1 cellular context compared by ENCODE assay signal in the genomic region with DNA sequence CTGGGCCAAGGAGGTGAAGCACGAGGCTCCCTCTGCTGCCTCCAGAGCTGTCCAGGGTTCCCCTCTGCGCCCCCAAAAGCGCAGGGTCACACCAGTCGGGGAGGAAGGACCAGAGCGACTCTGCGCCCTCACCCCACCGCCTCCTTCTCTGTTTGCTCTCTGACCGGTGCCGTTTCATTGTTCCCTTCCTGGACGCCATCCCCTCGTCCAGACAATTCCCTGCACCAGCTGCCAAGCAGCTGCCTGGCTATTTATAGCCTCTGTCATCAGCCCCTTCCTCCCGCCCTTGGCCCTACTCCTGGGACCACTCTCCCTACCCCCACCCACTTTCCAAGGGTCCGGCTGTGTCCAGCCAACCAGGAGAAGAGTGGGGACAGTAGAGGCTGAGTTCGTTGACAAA.
TF ChIP-seq lines count a peak whose summit lies in the region.

No MANE protein-coding gene starts in this region.

TF ChIP-seq in HepG2, 621 proteins besides CTCF, POLR2A, EP300 and RAD21 (continued from another document):
- TF ChIP-seq, protein P1, sequence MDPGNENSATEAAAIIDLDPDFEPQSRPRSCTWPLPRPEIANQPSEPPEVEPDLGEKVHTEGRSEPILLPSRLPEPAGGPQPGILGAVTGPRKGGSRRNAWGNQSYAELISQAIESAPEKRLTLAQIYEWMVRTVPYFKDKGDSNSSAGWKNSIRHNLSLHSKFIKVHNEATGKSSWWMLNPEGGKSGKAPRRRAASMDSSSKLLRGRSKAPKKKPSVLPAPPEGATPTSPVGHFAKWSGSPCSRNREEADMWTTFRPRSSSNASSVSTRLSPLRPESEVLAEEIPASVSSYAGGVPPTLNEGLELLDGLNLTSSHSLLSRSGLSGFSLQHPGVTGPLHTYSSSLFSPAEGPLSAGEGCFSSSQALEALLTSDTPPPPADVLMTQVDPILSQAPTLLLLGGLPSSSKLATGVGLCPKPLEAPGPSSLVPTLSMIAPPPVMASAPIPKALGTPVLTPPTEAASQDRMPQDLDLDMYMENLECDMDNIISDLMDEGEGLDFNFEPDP (CRISPR knock-in tag; conservative IDR thresholded peaks at IDR 0.05), result no peak
TF ChIP-seq in HepG2: peak in this region for 0.
